1 cellular context compared by ENCODE assay signal in genomic region chr4:24584175-24584850, GRCh38.
TF ChIP-seq lines count a peak whose summit lies in the region.

Gene DHX15, minus strand, starts transcription at chr4:24584554. Its CDS starts 161 bp downstream, at chr4:24584393.

TF ChIP-seq in HEK293, 187 proteins besides CTCF, POLR2A, EP300 and RAD21 (continued from another document):
- no peak for TF ChIP-seq GLI4 (tag by site-specific recombination; IDR thresholded peaks at IDR 0.05)
- no peak for TF ChIP-seq ZNF174 (tag by site-specific recombination; IDR thresholded peaks at IDR 0.05)
- no peak for TF ChIP-seq ATF2 (tag by site-specific recombination; IDR thresholded peaks at IDR 0.05; ENCODE audit: low read depth)
- 0 out of 2 replicates have a peak, but pooled peaks have one; percentile 31 for TF ChIP-seq SP7 (tag by site-specific recombination; IDR thresholded peaks at IDR 0.05)
- peak; percentile 12; the same call in 1 of the 2 replicates for TF ChIP-seq PATZ1 (tag by site-specific recombination; IDR thresholded peaks at IDR 0.05)
- no peak for TF ChIP-seq GFI1B (tag by site-specific recombination; IDR thresholded peaks at IDR 0.05)
- TF ChIP-seq PRDM10 (tag by site-specific recombination; IDR thresholded peaks at IDR 0.05) = 0 out of 2 replicates have a peak, but pooled peaks have one; percentile 26
- peak; percentile 74 for TF ChIP-seq PRDM1 (tag by site-specific recombination; IDR thresholded peaks at IDR 0.05)
- peak; percentile 55; the same call in 1 of the 2 replicates for TF ChIP-seq ZNF518A (tag by site-specific recombination; conservative IDR thresholded peaks at IDR 0.05; ENCODE audit: low read depth)
- TF ChIP-seq ZNF76 (tag by site-specific recombination; IDR thresholded peaks at IDR 0.05; ENCODE audit: borderline replicate concordance, low read depth) = 0 out of 2 replicates have a peak, but pooled peaks have one; percentile 56
- peak; percentile 64; the same call in 1 of the 2 replicates for TF ChIP-seq ZNF610 (tag by site-specific recombination; IDR thresholded peaks at IDR 0.05; ENCODE audit: borderline replicate concordance)
- TF ChIP-seq ZNF366 (tag by site-specific recombination; conservative IDR thresholded peaks at IDR 0.05) = 0 out of 2 replicates have a peak, but pooled peaks have one; percentile 16
- TF ChIP-seq GLIS2 (tag by site-specific recombination; IDR thresholded peaks at IDR 0.05) = peak; percentile 29; the same call in 1 of the 2 replicates
- TF ChIP-seq ZNF335 (tag by site-specific recombination; conservative IDR thresholded peaks at IDR 0.05) = peak; percentile 99
- no peak for TF ChIP-seq ZNF843 (tag by site-specific recombination; IDR thresholded peaks at IDR 0.05)
- TF ChIP-seq ZNF544 (tag by site-specific recombination; IDR thresholded peaks at IDR 0.05) = no peak
- peak; percentile 73 for TF ChIP-seq SP2 (tag by site-specific recombination; IDR thresholded peaks at IDR 0.05)
- no peak for TF ChIP-seq ZNF560 (tag by site-specific recombination; IDR thresholded peaks at IDR 0.05; ENCODE audit: borderline replicate concordance)
TF ChIP-seq in HEK293: peak in this region for 19.
